ENCODE assay signal across 9 cellular contexts in genomic region chr6:28474441-28475219, GRCh38. TPM values are rescaled to one million over a fixed set of nuclear protein-coding genes. Genes with fewer than 3 reads are reported as not detected.
DNase-seq lines count a peak whose midpoint lies in the region; ATAC-seq and TF ChIP-seq lines count a peak whose summit lies in the region.
"Had no signal": no experiment of that assay in that cellular context is flagged by ENCODE, and none has a peak within 500 bp of the region (broad histone marks: within the 10 kb centered on the region; RNA-seq: fewer than 3 reads in every experiment).

No MANE protein-coding gene starts in this region.

- TF ChIP-seq CTCF in LNCaP clone FGC (IDR thresholded peaks at IDR 0.05; ENCODE audit: control insufficient read depth, extremely low read depth, insufficient read depth) (no peak), foreskin keratinocyte (conservative IDR thresholded peaks at IDR 0.05) (no peak)

- intact Hi-C loops in Right ventricle myocardium inferior (cut with DNase I), result no loop called here

- peak overlapping the region; percentile 45 for H3K4me3 Mint-ChIP-seq in T-helper 1 cell treated with Interleukin-12 subunit alpha and Interleukin-12 subunit beta and Interleukin-4 antibody, amounts not matched to agents 30 μg/mL and 1 μg/mL, for 36 hours

- no peaks in the 10 kb centered on the region for H3K36me3 Mint-ChIP-seq in T-helper 1 cell treated with Interleukin-12 subunit alpha and Interleukin-12 subunit beta and Interleukin-4 antibody, amounts not matched to agents 30 μg/mL and 1 μg/mL, for 36 hours (ENCODE audit: low read depth)

- H3K4me1 Mint-ChIP-seq in T-helper 1 cell treated with Interleukin-12 subunit alpha and Interleukin-12 subunit beta and Interleukin-4 antibody, amounts not matched to agents 30 μg/mL and 1 μg/mL, for 36 hours (ENCODE audit: low read depth), result peaks cover 4% of the 10 kb centered on the region

- H3K4me3 ChIP-seq in LNCaP clone FGC (ENCODE audit: low read depth, low read length), result peak overlapping the region; percentile 55

- H3K27ac ChIP-seq in foreskin keratinocyte, result no peak overlapping the region
- H3K27ac ChIP-seq: heart right ventricle had no signal

- ATAC-seq in foreskin keratinocyte (peak; percentile 93), Right ventricle myocardium inferior (no peak), HG03025 (IDR thresholded peaks at IDR 0.05; ENCODE audit: low FRiP score, unreplicated experiment) (no peak)
- peak; percentile 98 for ATAC-seq in stimulated activated naive CD8-positive, alpha-beta T cell treated with anti-CD3 and anti-CD28 coated beads, Interleukin-15, Interleukin-2, amounts not matched to agents 100 U/mL and 50 U/mL, for 24 hours

- DNase-seq in stimulated activated CD4-positive, alpha-beta T cell treated with anti-CD3 and anti-CD28 coated beads, Interleukin-4, amount 100 ng/mL, for 24 hours, result peak; percentile 19
- no peak for DNase-seq in stimulated activated CD4-positive, alpha-beta T cell treated with anti-CD3 and anti-CD28 coated beads, Interleukin-4, amount 100 ng/mL, for 1 hour
- peak; percentile 86 for DNase-seq in LNCaP clone FGC (ENCODE audit: low read depth)
- DNase-seq in foreskin keratinocyte, result peak; percentile 68 to 87
- peak; percentile 14 for DNase-seq in stimulated activated naive CD8-positive, alpha-beta T cell treated with anti-CD3 and anti-CD28 coated beads, Interleukin-15, Interleukin-2, amounts not matched to agents 100 U/mL and 50 U/mL, for 24 hours
- DNase-seq in Right ventricle myocardium inferior (ENCODE audit: missing footprints), result no peak
- DNase-seq: heart right ventricle had no signal

- H3K9me3 Mint-ChIP-seq in T-helper 1 cell treated with Interleukin-12 subunit alpha and Interleukin-12 subunit beta and Interleukin-4 antibody, amounts not matched to agents 30 μg/mL and 1 μg/mL, for 36 hours, result no peaks in the 10 kb centered on the region

- peaks cover 52% of the 10 kb centered on the region for H3K27me3 Mint-ChIP-seq in T-helper 1 cell treated with Interleukin-12 subunit alpha and Interleukin-12 subunit beta and Interleukin-4 antibody, amounts not matched to agents 30 μg/mL and 1 μg/mL, for 36 hours (ENCODE audit: low read depth)

- H3K27me3 ChIP-seq in foreskin keratinocyte, result peaks cover 45% of the 10 kb centered on the region

- H3K27ac Mint-ChIP-seq in T-helper 1 cell treated with Interleukin-12 subunit alpha and Interleukin-12 subunit beta and Interleukin-4 antibody, amounts not matched to agents 30 μg/mL and 1 μg/mL, for 36 hours, result no peak overlapping the region

- H3K4me1 ChIP-seq in foreskin keratinocyte, result no peaks in the 10 kb centered on the region
- H3K4me1 ChIP-seq: heart right ventricle had no signal

RNA-seq across cellular contexts. Expression of gene ZSCAN23, which starts 31.3 kb away (rescaled TPM):
- total RNA-seq in foreskin keratinocyte, result 1.1 and 2.7 TPM in 2 replicates
- polyA plus RNA-seq in foreskin keratinocyte, result not detected in 2 replicates
- total RNA-seq in Right ventricle myocardium inferior, result 1.3 TPM

RNA-seq across cellular contexts. Expression of gene GPX6, which starts 41.0 kb away (rescaled TPM):
- not detected in 2 replicates for total RNA-seq in foreskin keratinocyte
- polyA plus RNA-seq in foreskin keratinocyte, result not detected in 2 replicates
- total RNA-seq in Right ventricle myocardium inferior, result not detected
- total RNA-seq: heart right ventricle had no signal
- polyA plus RNA-seq: heart right ventricle had no signal

RNA-seq across cellular contexts. Expression of gene GPX5, which starts 51.1 kb away (rescaled TPM):
- total RNA-seq in foreskin keratinocyte (not detected in 2 replicates), Right ventricle myocardium inferior (not detected)
- polyA plus RNA-seq in foreskin keratinocyte, result not detected in 2 replicates
- total RNA-seq: heart right ventricle had no signal
- polyA plus RNA-seq: heart right ventricle had no signal

Comparison
In these comparisons a context has a peak if more than half of its experiments do, and no peak if none do; other contexts are left out.
1. DNase-seq: peak in stimulated activated CD4-positive, alpha-beta T cell treated with anti-CD3 and anti-CD28 coated beads, Interleukin-4, amount 100 ng/mL, for 24 hours (single experiment), LNCaP clone FGC (single experiment), foreskin keratinocyte (2 of 2) and stimulated activated naive CD8-positive, alpha-beta T cell treated with anti-CD3 and anti-CD28 coated beads, Interleukin-15, Interleukin-2, amounts not matched to agents 100 U/mL and 50 U/mL, for 24 hours (single experiment); none in stimulated activated CD4-positive, alpha-beta T cell treated with anti-CD3 and anti-CD28 coated beads, Interleukin-4, amount 100 ng/mL, for 1 hour (single experiment) and Right ventricle myocardium inferior (single experiment).
2. ATAC-seq: peak in foreskin keratinocyte (single experiment) and stimulated activated naive CD8-positive, alpha-beta T cell treated with anti-CD3 and anti-CD28 coated beads, Interleukin-15, Interleukin-2, amounts not matched to agents 100 U/mL and 50 U/mL, for 24 hours (single experiment); none in Right ventricle myocardium inferior (single experiment) and HG03025 (single experiment).